In the genomic region with DNA sequence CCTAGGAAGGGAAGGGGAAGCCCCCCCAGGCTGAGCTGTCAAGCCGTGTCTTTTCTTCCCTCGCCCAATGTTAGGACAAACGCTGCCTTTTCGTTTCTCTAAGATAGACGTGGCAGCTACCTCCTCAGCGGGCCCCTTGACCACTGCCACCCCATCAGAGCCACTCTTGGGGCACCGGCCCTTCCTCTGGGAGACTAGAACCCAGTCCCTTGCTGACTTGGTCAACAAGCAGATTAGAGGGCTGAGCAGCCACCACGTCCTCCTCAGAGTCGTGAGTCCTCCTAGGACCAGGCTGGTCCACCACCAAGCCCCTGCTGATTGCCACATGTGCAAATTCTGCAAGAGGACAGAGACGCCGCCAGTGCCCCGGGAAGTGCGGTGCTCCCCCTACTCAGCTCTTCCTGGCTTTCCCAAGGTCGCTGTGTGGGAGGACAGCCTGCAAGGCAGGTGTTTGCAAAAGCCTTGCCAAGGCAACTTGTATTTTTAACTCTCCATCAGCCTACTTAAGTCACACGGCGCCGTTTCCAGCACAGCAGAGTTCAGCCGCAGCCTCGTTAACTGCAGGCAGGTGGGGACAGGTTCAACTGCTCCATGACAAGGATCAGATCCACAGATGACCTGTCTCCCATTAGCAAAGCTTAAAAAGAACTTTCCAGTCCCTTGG, we compare ENCODE assay signal across 2 cellular contexts.
TF ChIP-seq lines count a peak whose summit lies in the region.

No MANE protein-coding gene starts in this region.

TF ChIP-seq in SK-N-SH treated with all-trans-retinoic acid at 6 μM for 48 hours, 23 proteins besides CTCF, POLR2A, EP300 and RAD21 (continued from another document):
- TF ChIP-seq, protein P1, sequence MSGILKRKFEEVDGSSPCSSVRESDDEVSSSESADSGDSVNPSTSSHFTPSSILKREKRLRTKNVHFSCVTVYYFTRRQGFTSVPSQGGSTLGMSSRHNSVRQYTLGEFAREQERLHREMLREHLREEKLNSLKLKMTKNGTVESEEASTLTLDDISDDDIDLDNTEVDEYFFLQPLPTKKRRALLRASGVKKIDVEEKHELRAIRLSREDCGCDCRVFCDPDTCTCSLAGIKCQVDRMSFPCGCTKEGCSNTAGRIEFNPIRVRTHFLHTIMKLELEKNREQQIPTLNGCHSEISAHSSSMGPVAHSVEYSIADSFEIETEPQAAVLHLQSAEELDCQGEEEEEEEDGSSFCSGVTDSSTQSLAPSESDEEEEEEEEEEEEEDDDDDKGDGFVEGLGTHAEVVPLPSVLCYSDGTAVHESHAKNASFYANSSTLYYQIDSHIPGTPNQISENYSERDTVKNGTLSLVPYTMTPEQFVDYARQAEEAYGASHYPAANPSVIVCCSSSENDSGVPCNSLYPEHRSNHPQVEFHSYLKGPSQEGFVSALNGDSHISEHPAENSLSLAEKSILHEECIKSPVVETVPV (CRISPR knock-in tag; IDR thresholded peaks at IDR 0.05): no peak
- TF ChIP-seq ZNF565 (CRISPR knock-in tag; conservative IDR thresholded peaks at IDR 0.05; ENCODE audit: low read depth): no peak
- TF ChIP-seq TOX (CRISPR knock-in tag; IDR thresholded peaks at IDR 0.05; ENCODE audit: borderline replicate concordance): no peak
- TF ChIP-seq OSR1 (CRISPR knock-in tag; IDR thresholded peaks at IDR 0.05): no peak
- no peak for TF ChIP-seq GLIS3 (CRISPR knock-in tag; IDR thresholded peaks at IDR 0.05)
- no peak for TF ChIP-seq ZC3H10 (CRISPR knock-in tag; IDR thresholded peaks at IDR 0.05)
- no peak for TF ChIP-seq RARB (CRISPR knock-in tag; IDR thresholded peaks at IDR 0.05)
- TF ChIP-seq ZFP3 (CRISPR knock-in tag; IDR thresholded peaks at IDR 0.05): no peak
- no peak for TF ChIP-seq CSDC2 (CRISPR knock-in tag; IDR thresholded peaks at IDR 0.05)
- TF ChIP-seq ISL1 (CRISPR knock-in tag; IDR thresholded peaks at IDR 0.05): no peak
- TF ChIP-seq BACH2 (CRISPR knock-in tag; IDR thresholded peaks at IDR 0.05; ENCODE audit: borderline replicate concordance): no peak
- TF ChIP-seq, protein P2, sequence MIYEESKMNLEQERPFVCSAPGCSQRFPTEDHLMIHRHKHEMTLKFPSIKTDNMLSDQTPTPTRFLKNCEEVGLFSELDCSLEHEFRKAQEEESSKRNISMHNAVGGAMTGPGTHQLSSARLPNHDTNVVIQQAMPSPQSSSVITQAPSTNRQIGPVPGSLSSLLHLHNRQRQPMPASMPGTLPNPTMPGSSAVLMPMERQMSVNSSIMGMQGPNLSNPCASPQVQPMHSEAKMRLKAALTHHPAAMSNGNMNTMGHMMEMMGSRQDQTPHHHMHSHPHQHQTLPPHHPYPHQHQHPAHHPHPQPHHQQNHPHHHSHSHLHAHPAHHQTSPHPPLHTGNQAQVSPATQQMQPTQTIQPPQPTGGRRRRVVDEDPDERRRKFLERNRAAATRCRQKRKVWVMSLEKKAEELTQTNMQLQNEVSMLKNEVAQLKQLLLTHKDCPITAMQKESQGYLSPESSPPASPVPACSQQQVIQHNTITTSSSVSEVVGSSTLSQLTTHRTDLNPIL (CRISPR knock-in tag; IDR thresholded peaks at IDR 0.05; ENCODE audit: low read depth): no peak
TF ChIP-seq in SK-N-SH treated with all-trans-retinoic acid at 6 μM for 48 hours: peak in this region for 0.

TF ChIP-seq in SK-N-SH, 30 proteins besides CTCF, POLR2A, EP300 and RAD21 (continued from another document):
- TF ChIP-seq, protein P3, sequence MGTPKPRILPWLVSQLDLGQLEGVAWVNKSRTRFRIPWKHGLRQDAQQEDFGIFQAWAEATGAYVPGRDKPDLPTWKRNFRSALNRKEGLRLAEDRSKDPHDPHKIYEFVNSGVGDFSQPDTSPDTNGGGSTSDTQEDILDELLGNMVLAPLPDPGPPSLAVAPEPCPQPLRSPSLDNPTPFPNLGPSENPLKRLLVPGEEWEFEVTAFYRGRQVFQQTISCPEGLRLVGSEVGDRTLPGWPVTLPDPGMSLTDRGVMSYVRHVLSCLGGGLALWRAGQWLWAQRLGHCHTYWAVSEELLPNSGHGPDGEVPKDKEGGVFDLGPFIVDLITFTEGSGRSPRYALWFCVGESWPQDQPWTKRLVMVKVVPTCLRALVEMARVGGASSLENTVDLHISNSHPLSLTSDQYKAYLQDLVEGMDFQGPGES (IDR thresholded peaks at IDR 0.05; ENCODE audit: low read depth, low read length): no peak
- TF ChIP-seq JUND (IDR thresholded peaks at IDR 0.05) (no peak), POLR2AphosphoS5 (IDR thresholded peaks at IDR 0.05; ENCODE audit: low read depth, low read length) (no peak), MXI1 (IDR thresholded peaks at IDR 0.05; ENCODE audit: low read depth, low read length) (no peak), CHD2 (IDR thresholded peaks at IDR 0.05; ENCODE audit: low read length, partially characterized antibody) (no peak), ELF1 (IDR thresholded peaks at IDR 0.05) (no peak), TEAD4 (IDR thresholded peaks at IDR 0.05; ENCODE audit: borderline replicate concordance, insufficient read depth) (no peak), GATA2 (CRISPR knock-in tag; IDR thresholded peaks at IDR 0.05) (no peak), RCOR1 (IDR thresholded peaks at IDR 0.05; ENCODE audit: low read length) (no peak)
- TF ChIP-seq, protein P4, sequence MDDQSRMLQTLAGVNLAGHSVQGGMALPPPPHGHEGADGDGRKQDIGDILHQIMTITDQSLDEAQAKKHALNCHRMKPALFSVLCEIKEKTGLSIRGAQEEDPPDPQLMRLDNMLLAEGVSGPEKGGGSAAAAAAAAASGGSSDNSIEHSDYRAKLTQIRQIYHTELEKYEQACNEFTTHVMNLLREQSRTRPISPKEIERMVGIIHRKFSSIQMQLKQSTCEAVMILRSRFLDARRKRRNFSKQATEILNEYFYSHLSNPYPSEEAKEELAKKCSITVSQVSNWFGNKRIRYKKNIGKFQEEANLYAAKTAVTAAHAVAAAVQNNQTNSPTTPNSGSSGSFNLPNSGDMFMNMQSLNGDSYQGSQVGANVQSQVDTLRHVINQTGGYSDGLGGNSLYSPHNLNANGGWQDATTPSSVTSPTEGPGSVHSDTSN (IDR thresholded peaks at IDR 0.05): no peak
- TF ChIP-seq, protein P5, sequence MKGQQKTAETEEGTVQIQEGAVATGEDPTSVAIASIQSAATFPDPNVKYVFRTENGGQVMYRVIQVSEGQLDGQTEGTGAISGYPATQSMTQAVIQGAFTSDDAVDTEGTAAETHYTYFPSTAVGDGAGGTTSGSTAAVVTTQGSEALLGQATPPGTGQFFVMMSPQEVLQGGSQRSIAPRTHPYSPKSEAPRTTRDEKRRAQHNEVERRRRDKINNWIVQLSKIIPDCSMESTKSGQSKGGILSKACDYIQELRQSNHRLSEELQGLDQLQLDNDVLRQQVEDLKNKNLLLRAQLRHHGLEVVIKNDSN (IDR thresholded peaks at IDR 0.05; ENCODE audit: borderline replicate concordance, low read depth): no peak
- TF ChIP-seq, protein P6, sequence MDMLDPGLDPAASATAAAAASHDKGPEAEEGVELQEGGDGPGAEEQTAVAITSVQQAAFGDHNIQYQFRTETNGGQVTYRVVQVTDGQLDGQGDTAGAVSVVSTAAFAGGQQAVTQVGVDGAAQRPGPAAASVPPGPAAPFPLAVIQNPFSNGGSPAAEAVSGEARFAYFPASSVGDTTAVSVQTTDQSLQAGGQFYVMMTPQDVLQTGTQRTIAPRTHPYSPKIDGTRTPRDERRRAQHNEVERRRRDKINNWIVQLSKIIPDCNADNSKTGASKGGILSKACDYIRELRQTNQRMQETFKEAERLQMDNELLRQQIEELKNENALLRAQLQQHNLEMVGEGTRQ (IDR thresholded peaks at IDR 0.05; ENCODE audit: borderline replicate concordance, low read depth, low read length): no peak
- TF ChIP-seq, protein P7, sequence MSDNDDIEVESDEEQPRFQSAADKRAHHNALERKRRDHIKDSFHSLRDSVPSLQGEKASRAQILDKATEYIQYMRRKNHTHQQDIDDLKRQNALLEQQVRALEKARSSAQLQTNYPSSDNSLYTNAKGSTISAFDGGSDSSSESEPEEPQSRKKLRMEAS (IDR thresholded peaks at IDR 0.05; ENCODE audit: low read depth): no peak
